Comparison of ENCODE assay signal across 1 cellular context in genomic region chr7:27764109-27764508, GRCh38.
TF ChIP-seq lines count a peak whose summit lies in the region.

No MANE protein-coding gene starts in this region.

TF ChIP-seq in HepG2, 621 proteins besides CTCF, POLR2A, EP300 and RAD21:
- TF ChIP-seq MTA3 (CRISPR knock-in tag; IDR thresholded peaks at IDR 0.05) (no peak), ZXDC (CRISPR knock-in tag; IDR thresholded peaks at IDR 0.05) (no peak), ISL2 (CRISPR knock-in tag; IDR thresholded peaks at IDR 0.05) (no peak), ZBTB20 (CRISPR knock-in tag; IDR thresholded peaks at IDR 0.05; ENCODE audit: borderline replicate concordance, low read depth) (no peak), SAFB2 (CRISPR knock-in tag; IDR thresholded peaks at IDR 0.05; ENCODE audit: borderline replicate concordance, low read depth) (no peak), ZBTB43 (CRISPR knock-in tag; conservative IDR thresholded peaks at IDR 0.05) (no peak), IKZF4 (CRISPR knock-in tag; IDR thresholded peaks at IDR 0.05; ENCODE audit: borderline replicate concordance, low read depth, not compliant biosample characterization) (no peak), AKAP8 (CRISPR knock-in tag; IDR thresholded peaks at IDR 0.05) (no peak)
TF ChIP-seq in HepG2: peak in this region for 0.
